In the genomic region with DNA sequence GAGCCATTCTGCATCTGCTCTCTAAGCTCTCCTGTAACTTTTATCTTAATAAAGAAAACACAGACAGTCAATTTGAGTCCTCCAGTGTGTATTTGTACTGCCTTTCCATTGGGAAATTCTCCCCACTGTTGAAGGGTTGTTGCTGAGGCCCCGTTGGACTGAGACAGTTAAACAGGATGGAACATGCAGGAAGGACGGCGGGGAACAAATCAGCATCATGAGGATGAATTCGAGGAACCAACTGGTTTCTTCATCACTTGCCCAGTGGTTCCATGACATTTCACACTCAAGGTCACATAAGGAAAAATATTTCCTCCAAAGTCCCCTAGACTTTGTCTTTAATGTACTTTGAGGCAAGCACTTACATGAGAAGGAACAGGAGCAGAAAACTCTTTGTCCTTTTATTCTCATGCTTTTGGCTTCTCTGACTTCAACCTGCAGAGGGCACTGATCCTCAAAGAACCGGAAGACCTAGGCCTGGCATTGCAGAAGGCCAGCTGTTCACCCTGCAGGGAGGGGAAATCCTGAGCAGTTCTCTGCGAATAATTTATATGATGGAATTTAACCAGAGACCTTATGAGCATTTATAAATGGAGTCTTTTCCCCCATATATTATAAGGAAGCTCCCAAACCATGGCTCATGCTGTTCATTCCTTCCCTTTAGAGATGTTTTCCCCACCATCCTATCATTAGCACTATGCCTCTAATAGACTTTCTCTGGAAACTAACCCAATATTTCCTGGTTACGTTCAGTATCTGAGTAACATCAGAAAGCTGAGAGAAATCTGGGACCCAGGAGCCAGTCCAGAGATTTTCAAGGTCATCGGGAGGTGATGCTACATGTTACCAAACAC, we compare ENCODE assay signal across 9 cellular contexts.
DNase-seq lines count a peak whose midpoint lies in the region; ATAC-seq and TF ChIP-seq lines count a peak whose summit lies in the region.
"Had no signal": no experiment of that assay in that cellular context is flagged by ENCODE, and none has a peak within 500 bp of the region (broad histone marks: within the 10 kb centered on the region; RNA-seq: fewer than 3 reads in every experiment).

No MANE protein-coding gene starts in this region.

- H3K4me3 ChIP-seq in AG09309 (ENCODE audit: control insufficient read depth, low read depth, low read length) (no peak overlapping the region), MM.1S (ENCODE audit: low read length) (no peak overlapping the region), cardiac fibroblast (replicated peaks in 1 of 2; ENCODE audit: low read depth in 2 of 2, low read length in 2 of 2) (no peak overlapping the region)

- no peak overlapping the region for H3K4me3 Mint-ChIP-seq in stimulated activated memory B cell treated with anti-CD40 and anti-IgM and Interleukin-4, amounts not matched to agents 10 μg/mL and 1 μg/mL and 100 μg/mL, for 72 hours
- H3K4me3 Mint-ChIP-seq: IgD-negative memory B cell had no signal

- H3K4me1 Mint-ChIP-seq in stimulated activated memory B cell treated with anti-CD40 and anti-IgM and Interleukin-4, amounts not matched to agents 10 μg/mL and 1 μg/mL and 100 μg/mL, for 72 hours: peaks cover 6% of the 10 kb centered on the region
- H3K4me1 Mint-ChIP-seq: IgD-negative memory B cell had no signal

- in situ Hi-C loops in GM13976 (cut with MboI; ENCODE audit: low sequenced_read_pairs, unreplicated experiment): loop anchor here (5.0 kb wide), 1 partner anchor 205 kb away; no protein-coding TSS in a partner anchor

- no peak overlapping the region for H2AFZ ChIP-seq in MM.1S (ENCODE audit: low read length)

- no peaks in the 10 kb centered on the region for H3K79me2 ChIP-seq in MM.1S (ENCODE audit: low read length)

- no peaks in the 10 kb centered on the region for H3K36me3 ChIP-seq in MM.1S (replicated peaks; ENCODE audit: insufficient read depth, low read length)

- TF ChIP-seq CTCF in AG09309 (IDR thresholded peaks at IDR 0.05; ENCODE audit: control insufficient read depth, insufficient read depth, low read depth, low read length, missing control alignments): peak; percentile 83
- TF ChIP-seq CTCF in GM13976 (IDR thresholded peaks at IDR 0.05; ENCODE audit: borderline replicate concordance, control extremely low read depth, extremely low read depth, insufficient read depth, missing control alignments): peak; percentile 44
- peak; percentile 66 for TF ChIP-seq CTCF in MM.1S (IDR thresholded peaks at IDR 0.05; ENCODE audit: low read length)
- peak; percentile 79 for TF ChIP-seq CTCF in cardiac fibroblast (IDR thresholded peaks at IDR 0.05; ENCODE audit: low read depth, low read length)

- no peaks in the 10 kb centered on the region for H3K36me3 Mint-ChIP-seq in stimulated activated memory B cell treated with anti-CD40 and anti-IgM and Interleukin-4, amounts not matched to agents 10 μg/mL and 1 μg/mL and 100 μg/mL, for 72 hours

- no peaks in the 10 kb centered on the region for H3K9me3 Mint-ChIP-seq in stimulated activated memory B cell treated with anti-CD40 and anti-IgM and Interleukin-4, amounts not matched to agents 10 μg/mL and 1 μg/mL and 100 μg/mL, for 72 hours
- H3K9me3 Mint-ChIP-seq: IgD-negative memory B cell had no signal

- peak; percentile 96 for ATAC-seq in HG02642 (IDR thresholded peaks at IDR 0.05; ENCODE audit: poor library complexity, unreplicated experiment)
- ATAC-seq in stimulated activated memory B cell treated with anti-CD40 and anti-IgM and Interleukin-4, amounts not matched to agents 10 μg/mL and 1 μg/mL and 100 μg/mL, for 72 hours: peak; percentile 73

- no peaks in the 10 kb centered on the region for H3K4me1 ChIP-seq in MM.1S (ENCODE audit: low read length)

- no peak overlapping the region for H3K27ac Mint-ChIP-seq in stimulated activated memory B cell treated with anti-CD40 and anti-IgM and Interleukin-4, amounts not matched to agents 10 μg/mL and 1 μg/mL and 100 μg/mL, for 72 hours
- H3K27ac Mint-ChIP-seq: IgD-negative memory B cell had no signal

- no peak overlapping the region for H3K27ac ChIP-seq in MM.1S (ENCODE audit: low read length)

- no peaks in the 10 kb centered on the region for H4K20me1 ChIP-seq in MM.1S (ENCODE audit: insufficient read depth, low read length)

- DNase-seq in AG09309 (ENCODE audit: low read depth) (peak; percentile 46), GM13976 (ENCODE audit: low spot score) (peak; percentile 61), MM.1S (peak; percentile 70), RPMI8226 (peak; percentile 76), cardiac fibroblast (ENCODE audit: low read depth in 2 of 2) (peak; percentile 91 to 92), kidney tubule cell (ENCODE audit: low spot score) (peak; percentile 84)

- H3K9ac ChIP-seq in MM.1S (ENCODE audit: low read length): no peak overlapping the region

- no peaks in the 10 kb centered on the region for H3K27me3 ChIP-seq in MM.1S (replicated peaks; ENCODE audit: insufficient read depth, low read length)

- peaks cover 9% of the 10 kb centered on the region for H3K27me3 Mint-ChIP-seq in stimulated activated memory B cell treated with anti-CD40 and anti-IgM and Interleukin-4, amounts not matched to agents 10 μg/mL and 1 μg/mL and 100 μg/mL, for 72 hours

- H3K4me2 ChIP-seq in MM.1S (ENCODE audit: low read depth, low read length): no peak overlapping the region

- no peaks in the 10 kb centered on the region for H3K9me3 ChIP-seq in MM.1S (replicated peaks; ENCODE audit: insufficient read depth, low read length)

- H3F3A ChIP-seq in MM.1S (ENCODE audit: insufficient read depth, low read length): no peaks in the 10 kb centered on the region

- H3K9me2 ChIP-seq in MM.1S (replicated peaks; ENCODE audit: insufficient read depth, low read length): no peaks in the 10 kb centered on the region
